25 cellular contexts compared by ENCODE assay signal in the genomic region with DNA sequence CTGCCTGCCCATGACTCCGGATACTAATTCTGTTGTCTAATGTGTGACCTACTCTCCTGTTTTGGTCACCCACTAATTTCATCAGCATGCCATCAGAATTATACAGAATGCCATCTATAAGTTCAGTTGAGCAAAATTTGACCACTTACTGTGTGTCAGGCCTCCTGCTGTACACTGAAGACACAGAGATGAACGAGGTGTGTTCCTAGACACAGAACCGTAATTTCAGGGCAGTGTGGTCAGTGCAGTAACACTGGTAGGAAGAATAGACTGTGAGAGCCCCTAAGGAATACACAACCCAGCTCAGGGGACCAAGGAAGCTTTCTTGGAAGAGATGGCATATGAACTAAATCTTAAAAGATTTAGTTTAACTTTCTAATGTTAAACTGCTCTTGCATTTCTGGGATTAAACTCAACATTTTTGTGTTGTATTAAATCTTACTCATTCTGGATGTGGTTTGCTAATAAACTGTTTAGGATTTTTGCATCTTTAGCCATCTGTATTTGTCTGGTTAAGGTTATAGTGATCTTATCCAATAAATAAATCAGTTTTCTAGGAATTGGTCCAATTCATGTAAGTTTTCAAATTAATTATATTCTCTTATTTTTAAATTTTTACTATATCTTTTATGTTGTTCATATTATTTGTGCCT. TPM values are rescaled to one million over a fixed set of nuclear protein-coding genes. Genes with fewer than 3 reads are reported as not detected.
DNase-seq lines count a peak whose midpoint lies in the region; ATAC-seq, FAIRE-seq and TF ChIP-seq lines count a peak whose summit lies in the region.
"Had no signal": no experiment of that assay in that cellular context is flagged by ENCODE, and none has a peak within 500 bp of the region (broad histone marks: within the 10 kb centered on the region; RNA-seq: fewer than 3 reads in every experiment).

No MANE protein-coding gene starts in this region.

- H3K4me1 ChIP-seq in GM23248 (ENCODE audit: insufficient read depth), result peaks cover 26% of the 10 kb centered on the region
- H3K4me1 ChIP-seq in ovary (ENCODE audit: insufficient read depth), result peaks cover 1% of the 10 kb centered on the region
- H3K4me1 ChIP-seq in CD8-positive, alpha-beta T cell (ENCODE audit: insufficient read depth, low read length), result no peaks in the 10 kb centered on the region
- H3K4me1 ChIP-seq: foreskin keratinocyte had no signal

- WGBS in GM23248 (ENCODE audit: low coverage in 1 of 2, low lambda C conversion rate in 2 of 2, missing lambda C conversion rate in 2 of 2), 2 experiments, result 39 to 49% methylated on average over 3 of the region's 3 CpGs
- WGBS in ovary, 3 donors, result 58 to 75% (median 58%) methylated on average over 3 of the region's 3 CpGs

- H3F3A ChIP-seq in GM23248 (ENCODE audit: insufficient read depth), result peaks cover 6% of the 10 kb centered on the region; the same call in 1 of the 2 replicates

- H4K20me1 ChIP-seq in GM23248 (ENCODE audit: insufficient read depth), result no peaks in the 10 kb centered on the region

- H3K4me3 ChIP-seq in GM23248, result no peak overlapping the region
- H3K4me3 ChIP-seq in bronchial epithelial cell (ENCODE audit: low read depth, low read length), result no peak overlapping the region
- no peak overlapping the region for H3K4me3 ChIP-seq in ovary
- no peak overlapping the region for H3K4me3 ChIP-seq in CD8-positive, alpha-beta T cell (ENCODE audit: low read depth, low read length)

- H3K79me2 ChIP-seq in GM23248 (ENCODE audit: insufficient read depth), result no peaks in the 10 kb centered on the region

- intact Hi-C loops in activated naive CD4-positive, alpha-beta T cell treated with anti-CD3 and anti-CD28 coated beads for 36 hours (cut with micrococcal nuclease), result no loop called here
- intact Hi-C loops in ovary (cut with DNase I), result no loop called here
- intact Hi-C loops in CD8-positive, alpha-beta T cell (cut with DNase I, micrococcal nuclease), result no loop called here

- H3K27ac ChIP-seq in GM23248, result peak overlapping the region; percentile 67
- no peak overlapping the region for H3K27ac ChIP-seq in ovary
- no peak overlapping the region for H3K27ac ChIP-seq in CD8-positive, alpha-beta T cell (ENCODE audit: low read depth, low read length)
- H3K27ac ChIP-seq: foreskin keratinocyte had no signal

- no peaks in the 10 kb centered on the region for H3K4me1 Mint-ChIP-seq in neural crest cell
- peaks cover 10% of the 10 kb centered on the region for H3K4me1 Mint-ChIP-seq in activated naive CD4-positive, alpha-beta T cell treated with anti-CD3 and anti-CD28 coated beads for 36 hours (ENCODE audit: low read depth)
- H3K4me1 Mint-ChIP-seq in effector memory CD8-positive, alpha-beta T cell (ENCODE audit: low read depth in 2 of 2), result peaks cover 8 to 16% of the 10 kb centered on the region in 2 donors
- peaks cover 23% of the 10 kb centered on the region for H3K4me1 Mint-ChIP-seq in CD8-positive, alpha-beta T cell (ENCODE audit: low read depth)

- in situ Hi-C loops in GM23248 (cut with MboI), result no loop called here

- peak overlapping the region; percentile 58 for H3K27ac Mint-ChIP-seq in neural crest cell (ENCODE audit: unreplicated experiment)
- no peak overlapping the region for H3K27ac Mint-ChIP-seq in activated naive CD4-positive, alpha-beta T cell treated with anti-CD3 and anti-CD28 coated beads for 36 hours
- H3K27ac Mint-ChIP-seq in effector memory CD8-positive, alpha-beta T cell, result no peak overlapping the region
- H3K27ac Mint-ChIP-seq in CD8-positive, alpha-beta T cell, result no peak overlapping the region
- H3K27ac Mint-ChIP-seq: dendritic cell treated with granulocyte-macrophage colony-stimulating factor and Interleukin-4, amounts not matched to agents 40 ng/mL and 50 ng/mL, for 4 days; memory B cell; stimulated activated memory B cell treated with anti-CD40 and anti-IgM and Interleukin-4, amounts not matched to agents 10 μg/mL and 1 μg/mL and 100 μg/mL, for 72 hours; T-helper 17 cell had no signal

- TF ChIP-seq EP300 in ovary (IDR thresholded peaks at IDR 0.05), result no peak

- H3K36me3 ChIP-seq in GM23248 (ENCODE audit: low read depth), result no peaks in the 10 kb centered on the region
- H3K36me3 ChIP-seq in bronchial epithelial cell (ENCODE audit: control insufficient read depth, insufficient read depth, low read length), result no peaks in the 10 kb centered on the region
- H3K36me3 ChIP-seq in ovary, result no peaks in the 10 kb centered on the region
- H3K36me3 ChIP-seq in CD8-positive, alpha-beta T cell (ENCODE audit: insufficient read depth, low read length), result no peaks in the 10 kb centered on the region

- H3K27me3 ChIP-seq in GM23248 (replicated peaks; ENCODE audit: insufficient read depth) (no peaks in the 10 kb centered on the region), bronchial epithelial cell (ENCODE audit: control insufficient read depth, insufficient read depth, low read length) (no peaks in the 10 kb centered on the region), ovary (no peaks in the 10 kb centered on the region)
- H3K27me3 ChIP-seq in CD8-positive, alpha-beta T cell (ENCODE audit: insufficient read depth, low read length), result no peaks in the 10 kb centered on the region
- H3K27me3 ChIP-seq: foreskin keratinocyte had no signal

- TF ChIP-seq POLR2A in ovary (IDR thresholded peaks at IDR 0.05), result no peak

- DNase-seq in AG08396 (ENCODE audit: low spot score) (peak; percentile 14), GM23248 (peak; percentile 49), bronchial epithelial cell (ENCODE audit: low read depth) (no peak), neural crest cell (ENCODE audit: low read depth, low spot score) (no peak), ovary (no peak)
- DNase-seq in activated naive CD4-positive, alpha-beta T cell treated with anti-CD3 and anti-CD28 coated beads for 36 hours, result no peak
- DNase-seq in effector memory CD8-positive, alpha-beta T cell, result no peak
- no peak for DNase-seq in CD8-positive, alpha-beta T cell
- DNase-seq: activated CD4-positive, alpha-beta T cell treated with anti-CD3 and anti-CD28 coated beads for 4 hours; activated naive CD4-positive, alpha-beta T cell; activated T-cell treated with anti-CD3 and anti-CD28 coated beads, Interleukin-2, amount 50 U/mL, for 48 hours; amniotic stem cell; GOT3; Kasumi-1; NCI-H1694; NCI-H2171 treated with DMSO at 0.1 percent for 48 hours; NCI-H69; nucleus accumbens; RPMI8226; stimulated activated CD4-positive, alpha-beta T cell treated with anti-CD3 and anti-CD28 coated beads, Interleukin-4, amount 100 ng/mL, for 1 hour; T-helper 17 cell had no signal

- H3K9me2 ChIP-seq in GM23248 (ENCODE audit: insufficient read depth), result no peaks in the 10 kb centered on the region

- peak overlapping the region; percentile 51; the same call in 1 of the 2 replicates for H2AFZ ChIP-seq in GM23248

- H3K9me3 ChIP-seq in GM23248 (ENCODE audit: low read depth) (no peaks in the 10 kb centered on the region), ovary (no peaks in the 10 kb centered on the region)
- no peaks in the 10 kb centered on the region for H3K9me3 ChIP-seq in CD8-positive, alpha-beta T cell (ENCODE audit: low read length)

- CTCF ChIA-PET in activated naive CD4-positive, alpha-beta T cell treated with anti-CD3 and anti-CD28 coated beads for 36 hours (lab: Charles Lee), result no interaction called here
- CTCF ChIA-PET in CD8-positive, alpha-beta T cell (lab: Charles Lee), result no interaction called here

- H3K9ac ChIP-seq in GM23248, result no peak overlapping the region

- peaks cover 6% of the 10 kb centered on the region for H3K9me3 Mint-ChIP-seq in neural crest cell
- no peaks in the 10 kb centered on the region for H3K9me3 Mint-ChIP-seq in activated naive CD4-positive, alpha-beta T cell treated with anti-CD3 and anti-CD28 coated beads for 36 hours
- H3K9me3 Mint-ChIP-seq in effector memory CD8-positive, alpha-beta T cell, result no peaks in the 10 kb centered on the region
- no peaks in the 10 kb centered on the region for H3K9me3 Mint-ChIP-seq in CD8-positive, alpha-beta T cell
- H3K9me3 Mint-ChIP-seq: dendritic cell treated with granulocyte-macrophage colony-stimulating factor and Interleukin-4, amounts not matched to agents 40 ng/mL and 50 ng/mL, for 4 days had no signal

- TF ChIP-seq CTCF in bronchial epithelial cell (IDR thresholded peaks at IDR 0.05; ENCODE audit: insufficient read depth, low read length, severe bottlenecking) (no peak), neural crest cell (conservative IDR thresholded peaks at IDR 0.05) (no peak), ovary (IDR thresholded peaks at IDR 0.05) (no peak)
- TF ChIP-seq CTCF in CD8-positive, alpha-beta T cell (IDR thresholded peaks at IDR 0.05), result no peak

- H3K36me3 Mint-ChIP-seq in neural crest cell (ENCODE audit: low read depth), result peaks cover 8% of the 10 kb centered on the region
- peaks cover 2% of the 10 kb centered on the region for H3K36me3 Mint-ChIP-seq in activated naive CD4-positive, alpha-beta T cell treated with anti-CD3 and anti-CD28 coated beads for 36 hours (ENCODE audit: low read depth)
- peaks cover 8% of the 10 kb centered on the region for H3K36me3 Mint-ChIP-seq in effector memory CD8-positive, alpha-beta T cell (ENCODE audit: insufficient read depth)
- peaks cover 32% of the 10 kb centered on the region for H3K36me3 Mint-ChIP-seq in CD8-positive, alpha-beta T cell

- POLR2A ChIA-PET in CD8-positive, alpha-beta T cell (lab: Charles Lee), result no interaction called here

- no peaks in the 10 kb centered on the region for H3K27me3 Mint-ChIP-seq in neural crest cell (ENCODE audit: low read depth)
- no peaks in the 10 kb centered on the region for H3K27me3 Mint-ChIP-seq in activated naive CD4-positive, alpha-beta T cell treated with anti-CD3 and anti-CD28 coated beads for 36 hours (ENCODE audit: low read depth)
- H3K27me3 Mint-ChIP-seq in effector memory CD8-positive, alpha-beta T cell, result no peaks in the 10 kb centered on the region
- no peaks in the 10 kb centered on the region for H3K27me3 Mint-ChIP-seq in CD8-positive, alpha-beta T cell (ENCODE audit: low read depth)
- H3K27me3 Mint-ChIP-seq: dendritic cell treated with granulocyte-macrophage colony-stimulating factor and Interleukin-4, amounts not matched to agents 40 ng/mL and 50 ng/mL, for 4 days; memory B cell; stimulated activated memory B cell treated with anti-CD40 and anti-IgM and Interleukin-4, amounts not matched to agents 10 μg/mL and 1 μg/mL and 100 μg/mL, for 72 hours; T-helper 17 cell had no signal

- FAIRE-seq in bronchial epithelial cell (lab: Jason Lieb, UNC), result peak; percentile 50

- H3K4me3 Mint-ChIP-seq in neural crest cell, result no peak overlapping the region
- H3K4me3 Mint-ChIP-seq in activated naive CD4-positive, alpha-beta T cell treated with anti-CD3 and anti-CD28 coated beads for 36 hours, result no peak overlapping the region
- no peak overlapping the region for H3K4me3 Mint-ChIP-seq in effector memory CD8-positive, alpha-beta T cell
- no peak overlapping the region for H3K4me3 Mint-ChIP-seq in CD8-positive, alpha-beta T cell
- H3K4me3 Mint-ChIP-seq: dendritic cell treated with granulocyte-macrophage colony-stimulating factor and Interleukin-4, amounts not matched to agents 40 ng/mL and 50 ng/mL, for 4 days; memory B cell; stimulated activated memory B cell treated with anti-CD40 and anti-IgM and Interleukin-4, amounts not matched to agents 10 μg/mL and 1 μg/mL and 100 μg/mL, for 72 hours; T-helper 17 cell had no signal

- ATAC-seq in effector memory CD8-positive, alpha-beta T cell (replicated peaks), result no peak
- ATAC-seq in CD8-positive, alpha-beta T cell, result no peak
- ATAC-seq: stimulated activated memory B cell treated with anti-CD40 and anti-IgM and Interleukin-4, amounts not matched to agents 10 μg/mL and 1 μg/mL and 100 μg/mL, for 72 hours; T-helper 17 cell had no signal

- peak overlapping the region; percentile 42 for H3K4me2 ChIP-seq in GM23248 (ENCODE audit: unreplicated experiment)

RNA-seq across cellular contexts. Expression of gene KANTR, which starts 34.3 kb away (rescaled TPM):
- total RNA-seq in GM23248 (2014; rRNA removed; shearing (Covaris generic)), result 1.3 and 2.1 TPM in 2 replicates
- polyA plus RNA-seq in GM23248 (2016; fragmentation: Nextera tagmentation; extraction: Ambion mirVana) (0.79 and 1.1 TPM in 2 replicates), ovary (1 to 10 TPM; 7.5 to 8.4 TPM)
- total RNA-seq in bronchial epithelial cell (4.5 and 5.5 TPM in 2 replicates), neural crest cell (10.1 and 11.6 TPM in 2 replicates), ovary (10 to 100 TPM; 12.8 to 21.0 (median 15.3) TPM)
- 1 to 10 TPM; 7.5 to 9.2 TPM for total RNA-seq in activated naive CD4-positive, alpha-beta T cell treated with anti-CD3 and anti-CD28 coated beads for 36 hours
- 1 to 10 TPM; 7.7 to 8.6 TPM for total RNA-seq in CD8-positive, alpha-beta T cell

RNA-seq across cellular contexts. Expression of gene TSPYL2, which starts 46.1 kb away (rescaled TPM):
- total RNA-seq in GM23248 (2014; rRNA removed; shearing (Covaris generic)), result 14.3 and 14.9 TPM in 2 replicates
- polyA plus RNA-seq in GM23248 (2016; fragmentation: Nextera tagmentation; extraction: Ambion mirVana), result 14.9 and 16.2 TPM in 2 replicates
- 8.7 and 12.9 TPM in 2 replicates for total RNA-seq in bronchial epithelial cell
- 17.6 and 17.9 TPM in 2 replicates for total RNA-seq in neural crest cell
- total RNA-seq in activated naive CD4-positive, alpha-beta T cell treated with anti-CD3 and anti-CD28 coated beads for 36 hours, result 10 to 100 TPM; 72.2 to 74.4 TPM
- total RNA-seq in ovary, result 100 to 1,000 TPM; 104 to 232 (median 166) TPM
- 100 to 1,000 TPM; 167 to 185 TPM for polyA plus RNA-seq in ovary
- total RNA-seq in CD8-positive, alpha-beta T cell, result 1,000 to 10,000 TPM in 1 of 2 experiments, 100 to 1,000 TPM in 1; 978 to 1,030 TPM

Comparison
In these comparisons a context has a peak if more than half of its experiments do, and no peak if none do; other contexts are left out.
1. DNase-seq: peak in AG08396 (single experiment) and GM23248 (single experiment); none in bronchial epithelial cell (single experiment), neural crest cell (single experiment), activated naive CD4-positive, alpha-beta T cell treated with anti-CD3 and anti-CD28 coated beads for 36 hours (single experiment), effector memory CD8-positive, alpha-beta T cell (0 of 3), ovary (0 of 5) and CD8-positive, alpha-beta T cell (0 of 7).
2. RNA of gene TSPYL2, which starts 46.1 kb away (total RNA-seq): 978 to 1,030 TPM in CD8-positive, alpha-beta T cell; 104 to 232 TPM in ovary, 72.2 to 74.4 TPM in activated naive CD4-positive, alpha-beta T cell treated with anti-CD3 and anti-CD28 coated beads for 36 hours, 17.6 to 17.9 TPM in neural crest cell, 14.3 to 14.9 TPM in GM23248 and 8.7 to 12.9 TPM in bronchial epithelial cell; every median in the first group is over 4 times any median in the second.